Comparison of ENCODE assay signal across 20 cellular contexts in the genomic region with DNA sequence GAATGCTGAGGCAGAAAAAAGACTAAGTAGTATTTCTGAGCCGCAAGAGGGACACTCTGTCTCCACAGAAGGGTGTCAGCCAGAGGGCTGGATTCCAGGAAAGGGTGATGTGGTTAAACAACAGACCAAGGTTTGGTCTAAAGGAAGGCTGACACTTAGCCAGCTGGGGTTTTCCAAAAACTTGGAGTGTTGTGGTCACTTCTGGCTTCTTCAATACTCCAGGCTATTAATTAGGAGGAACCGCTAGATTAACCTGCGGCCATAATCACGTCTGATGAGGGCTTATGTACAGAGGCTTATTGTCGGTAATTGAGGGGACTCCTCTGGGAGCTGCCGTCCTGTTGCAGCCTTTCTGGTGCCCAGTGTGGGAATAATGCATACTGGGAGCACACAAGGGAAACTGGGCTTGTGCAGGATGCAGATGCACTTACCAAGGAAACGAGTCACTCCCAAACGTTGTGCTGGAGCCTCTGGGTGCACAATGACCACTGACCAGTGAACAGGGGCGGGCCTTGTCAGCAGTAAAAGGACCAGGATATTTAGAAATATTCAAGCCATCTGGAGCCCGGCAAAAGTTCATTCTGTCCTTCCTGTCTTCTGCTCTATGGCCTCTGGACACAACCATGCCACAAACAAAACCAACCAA.
A peak's percentile ranks its signal among the peaks of the same experiment; 100 is the strongest.
DNase-seq lines count a peak whose midpoint lies in the region; ATAC-seq, FAIRE-seq and TF ChIP-seq lines count a peak whose summit lies in the region.
"Had no signal": no experiment of that assay in that cellular context is flagged by ENCODE, and none has a peak within 500 bp of the region (broad histone marks: within the 10 kb centered on the region; RNA-seq: fewer than 3 reads in every experiment).

No MANE protein-coding gene starts in this region.

- CTCF ChIA-PET in PC-3 (lab: Charles Lee): no interaction called here

- intact Hi-C loops in left lung (cut with DNase I): no loop called here
- intact Hi-C loops in PC-3 (cut with micrococcal nuclease): no loop called here

- no peak for ATAC-seq in GM23338
- peak; percentile 24 for ATAC-seq in left lung
- no peak for ATAC-seq in PC-3

- H3F3A ChIP-seq in GM23338 (replicated peaks; ENCODE audit: low read depth): no peaks in the 10 kb centered on the region
- no peaks in the 10 kb centered on the region for H3F3A ChIP-seq in PC-3 (ENCODE audit: low read length, unreplicated experiment)

- POLR2A ChIA-PET in PC-3 (lab: Charles Lee; ENCODE audit: unreplicated experiment): no interaction called here

- H2AFZ ChIP-seq in GM23338 (peak overlapping the region; percentile 72; the same call in 1 of the 2 replicates), astrocyte (ENCODE audit: low read depth, low read length) (no peak overlapping the region), PC-3 (ENCODE audit: low read length) (no peak overlapping the region)

- H3K4me3 Mint-ChIP-seq in GM23338 (no peak overlapping the region), astrocyte (ENCODE audit: unreplicated experiment) (no peak overlapping the region)
- H3K4me3 Mint-ChIP-seq: CD4-positive, CD25-positive, alpha-beta regulatory T cell; neural crest cell had no signal

- H3K9me3 Mint-ChIP-seq in GM23338 (no peaks in the 10 kb centered on the region; the same call in 2 of the 3 replicates), astrocyte (ENCODE audit: unreplicated experiment) (no peaks in the 10 kb centered on the region)
- H3K9me3 Mint-ChIP-seq: CD4-positive, CD25-positive, alpha-beta regulatory T cell; neural crest cell had no signal

- BruUV-seq in PC-3 (replicated peaks; lab: Mats Ljungman, UMichigan): no TSS peak

- H3K27me3 ChIP-seq in GM23338 (ENCODE audit: insufficient read depth) (no peaks in the 10 kb centered on the region), astrocyte (ENCODE audit: insufficient read depth, low read length) (no peaks in the 10 kb centered on the region), left lung (no peaks in the 10 kb centered on the region), PC-3 (ENCODE audit: low read length) (peaks cover 17% of the 10 kb centered on the region)
- H3K27me3 ChIP-seq: vagina had no signal

- H3K4me2 ChIP-seq in GM23338 (no peak overlapping the region), astrocyte (ENCODE audit: low read length) (no peak overlapping the region), PC-3 (ENCODE audit: low read length) (no peak overlapping the region)

- FAIRE-seq in astrocyte (lab: Jason Lieb, UNC): no peak
- FAIRE-seq: islet of Langerhans had no signal

- H3K4me1 Mint-ChIP-seq in GM23338 (peaks cover 3% of the 10 kb centered on the region; the same call in 2 of the 3 replicates), astrocyte (ENCODE audit: low read depth, unreplicated experiment) (peaks cover 8% of the 10 kb centered on the region)
- H3K4me1 Mint-ChIP-seq: CD4-positive, CD25-positive, alpha-beta regulatory T cell; neural crest cell had no signal

- no peaks in the 10 kb centered on the region for H3K36me3 Mint-ChIP-seq in GM23338 (ENCODE audit: low read depth)
- no peaks in the 10 kb centered on the region for H3K36me3 Mint-ChIP-seq in astrocyte (ENCODE audit: low read depth, unreplicated experiment)
- H3K36me3 Mint-ChIP-seq: CD4-positive, CD25-positive, alpha-beta regulatory T cell had no signal

- H3K27ac ChIP-seq in GM23338 (ENCODE audit: low read depth) (no peak overlapping the region), astrocyte (ENCODE audit: low read depth, low read length) (no peak overlapping the region), left lung (no peak overlapping the region), PC-3 (ENCODE audit: low read length) (no peak overlapping the region)
- H3K27ac ChIP-seq: vagina had no signal

- no peaks in the 10 kb centered on the region for H3K36me3 ChIP-seq in GM23338 (ENCODE audit: insufficient read depth)
- H3K36me3 ChIP-seq in astrocyte (ENCODE audit: insufficient read depth, low read length): no peaks in the 10 kb centered on the region
- H3K36me3 ChIP-seq in left lung: no peaks in the 10 kb centered on the region
- no peaks in the 10 kb centered on the region for H3K36me3 ChIP-seq in PC-3 (ENCODE audit: low read depth, low read length)
- H3K36me3 ChIP-seq: HAP-1, vagina had no signal

- no peak for TF ChIP-seq CTCF in GM23338 (conservative IDR thresholded peaks at IDR 0.05; ENCODE audit: low read depth in 2 of 2)
- TF ChIP-seq CTCF in astrocyte (IDR thresholded peaks at IDR 0.05; ENCODE audit: insufficient read depth, low read depth, low read length): no peak
- no peak for TF ChIP-seq CTCF in left lung (IDR thresholded peaks at IDR 0.05)
- TF ChIP-seq CTCF in PC-3 (conservative IDR thresholded peaks at IDR 0.05; ENCODE audit: low read depth, low read length): no peak

- H4K20me1 ChIP-seq in GM23338 (replicated peaks; ENCODE audit: insufficient read depth): no peaks in the 10 kb centered on the region
- no peaks in the 10 kb centered on the region for H4K20me1 ChIP-seq in astrocyte (ENCODE audit: insufficient read depth, low read length)
- no peaks in the 10 kb centered on the region for H4K20me1 ChIP-seq in PC-3 (ENCODE audit: low read length)

- no peaks in the 10 kb centered on the region for H3K79me2 ChIP-seq in GM23338 (replicated peaks; ENCODE audit: insufficient read depth)
- H3K79me2 ChIP-seq in astrocyte (ENCODE audit: insufficient read depth, low read length): no peaks in the 10 kb centered on the region
- H3K79me2 ChIP-seq in PC-3 (ENCODE audit: low read length): no peaks in the 10 kb centered on the region

- H3K27ac Mint-ChIP-seq in GM23338 (no peak overlapping the region), astrocyte (ENCODE audit: unreplicated experiment) (no peak overlapping the region)
- H3K27ac Mint-ChIP-seq: CD4-positive, CD25-positive, alpha-beta regulatory T cell had no signal

- DNase-seq in A172 (ENCODE audit: low spot score) (peak; percentile 48), GM23338 (ENCODE audit: low spot score) (no peak), astrocyte (ENCODE audit: low read depth) (peak; percentile 62), left lung (peak in 1 of 2 donors; percentile 39), NK-92 (lab: John Stamatoyannopoulos, UW; ENCODE audit: unreplicated experiment) (no peak), germinal center (ENCODE audit: low spot score) (no peak), PC-3 (no peak)
- DNase-seq in activated CD4-positive, alpha-beta T cell treated with anti-CD3 and anti-CD28 coated beads, Interleukin-2, amount 50 U/mL, for 4 hours: no peak
- DNase-seq: activated CD4-positive, alpha-beta T cell treated with anti-CD3 and anti-CD28 coated beads for 48 hours; activated gamma-delta T cell; CD4-positive, CD25-positive, alpha-beta regulatory T cell; effector memory CD4-positive, alpha-beta T cell; MM.1S; NCI-H1436 treated with DMSO at 0.1 percent for 48 hours; RPMI8226; stimulated activated CD4-positive, alpha-beta T cell treated with anti-CD3 and anti-CD28 coated beads, Interleukin-12 subunit alpha, Interleukin-12 subunit beta, amount 100 ng/mL, for 4 hours had no signal

- H3K4me1 ChIP-seq in GM23338 (ENCODE audit: insufficient read depth) (0 out of 2 replicates have a peak, but pooled peaks cover 4% of the 10 kb centered on the region), astrocyte (ENCODE audit: insufficient read depth, low read length) (no peaks in the 10 kb centered on the region), left lung (no peaks in the 10 kb centered on the region), PC-3 (ENCODE audit: insufficient read depth, low read length) (no peaks in the 10 kb centered on the region)
- H3K4me1 ChIP-seq: HAP-1, vagina had no signal

- no peaks in the 10 kb centered on the region for H3K27me3 Mint-ChIP-seq in GM23338 (ENCODE audit: insufficient read depth, low read depth, poor library complexity)
- H3K27me3 Mint-ChIP-seq in astrocyte (ENCODE audit: low read depth, unreplicated experiment): no peaks in the 10 kb centered on the region

- H3K9ac ChIP-seq in astrocyte (ENCODE audit: low read length): no peak overlapping the region
- H3K9ac ChIP-seq in PC-3 (ENCODE audit: low read length): no peak overlapping the region

- H3K4me3 ChIP-seq in GM23338 (no peak overlapping the region), astrocyte (ENCODE audit: insufficient read depth, low read depth, low read length) (no peak overlapping the region), left lung (no peak overlapping the region), PC-3 (ENCODE audit: low read length) (no peak overlapping the region)
- H3K4me3 ChIP-seq: HAP-1, vagina had no signal

- H3K9me3 ChIP-seq in astrocyte (ENCODE audit: insufficient read depth, low read depth, low read length) (no peaks in the 10 kb centered on the region), left lung (no peaks in the 10 kb centered on the region), PC-3 (ENCODE audit: low read length) (no peaks in the 10 kb centered on the region)
- H3K9me3 ChIP-seq: HAP-1, vagina had no signal

- no peaks in the 10 kb centered on the region for H3K9me2 ChIP-seq in GM23338 (ENCODE audit: insufficient read depth)
- no peaks in the 10 kb centered on the region for H3K9me2 ChIP-seq in PC-3 (replicated peaks; ENCODE audit: low read length)

TF ChIP-seq in GM23338, 12 proteins besides CTCF, POLR2A, EP300 and RAD21 (continues in another document):
- no peak for TF ChIP-seq STAT1 (IDR thresholded peaks at IDR 0.05; ENCODE audit: unreplicated experiment)
- TF ChIP-seq ZNF331 (CRISPR knock-in tag; IDR thresholded peaks at IDR 0.05; ENCODE audit: low read depth): no peak
- TF ChIP-seq CREB1 (CRISPR knock-in tag; IDR thresholded peaks at IDR 0.05; ENCODE audit: low read depth): no peak
- TF ChIP-seq JUNB (IDR thresholded peaks at IDR 0.05; ENCODE audit: unreplicated experiment): no peak

Comparison
In these comparisons a context has a peak if more than half of its experiments do, and no peak if none do; other contexts are left out.
1. DNase-seq: peak in A172 (single experiment) and astrocyte (single experiment); none in GM23338 (single experiment), activated CD4-positive, alpha-beta T cell treated with anti-CD3 and anti-CD28 coated beads, Interleukin-2, amount 50 U/mL, for 4 hours (0 of 2), NK-92 (single experiment), germinal center (single experiment) and PC-3 (single experiment).